In the genomic region with DNA sequence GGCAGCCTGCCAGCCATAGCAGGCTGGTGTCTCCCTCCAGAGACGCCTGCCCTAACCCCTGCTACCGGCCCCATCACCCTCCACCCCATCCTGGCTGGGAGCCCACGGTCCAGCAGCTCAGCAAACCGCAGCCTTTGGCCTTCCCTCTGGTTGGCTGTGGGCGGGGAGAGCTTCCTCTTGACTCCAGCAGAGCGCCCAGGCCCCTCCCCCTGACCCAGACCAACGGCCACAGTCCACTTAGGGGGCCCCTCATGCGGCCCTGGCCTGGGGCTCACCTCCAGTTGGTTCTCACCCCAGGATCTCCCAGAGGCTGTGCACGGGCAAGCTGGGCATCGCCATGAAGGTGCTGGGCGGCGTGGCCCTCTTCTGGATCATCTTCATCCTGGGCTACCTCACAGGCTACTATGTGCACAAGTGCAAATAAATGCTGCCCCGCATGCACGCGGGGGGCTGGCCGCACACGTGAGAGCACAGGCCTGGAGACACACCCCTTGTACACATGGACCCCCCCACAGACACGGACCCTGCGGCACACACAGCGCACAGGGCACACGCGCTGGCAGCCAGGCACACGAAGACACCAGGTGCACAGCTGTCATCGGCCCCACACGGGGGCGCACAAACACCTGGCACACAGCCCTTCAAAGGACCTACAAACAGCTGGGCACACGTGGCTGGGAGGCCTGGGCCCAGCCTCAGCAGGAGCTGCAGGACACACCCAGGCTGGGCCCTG, we compare ENCODE assay signal across 1 cellular context.
TF ChIP-seq lines count a peak whose summit lies in the region.

No MANE protein-coding gene starts in this region.

TF ChIP-seq in K562, 482 proteins besides CTCF, POLR2A, EP300 and RAD21 (continued from another document and continues in another):
- TF ChIP-seq TGIF2 (CRISPR knock-in tag; IDR thresholded peaks at IDR 0.05) (no peak), DMBX1 (CRISPR knock-in tag; IDR thresholded peaks at IDR 0.05; ENCODE audit: borderline replicate concordance) (no peak; the same call in 1 of the 2 replicates), ZNF512 (tag; IDR thresholded peaks at IDR 0.05) (no peak), ZNF707 (CRISPR knock-in tag; conservative IDR thresholded peaks at IDR 0.05) (no peak), ZNF274 (IDR thresholded peaks at IDR 0.05; ENCODE audit: borderline replicate concordance, low read depth, low read length) (no peak), SMARCE1 (IDR thresholded peaks at IDR 0.05) (no peak; the same call in 1 of the 2 replicates), CBFA2T2 (conservative IDR thresholded peaks at IDR 0.05) (peak; percentile 61), E2F6 (IDR thresholded peaks at IDR 0.05; ENCODE audit: borderline replicate concordance in 1 of 2, extremely low read depth in 1 of 2, insufficient read depth in 1 of 2, insufficient read length in 1 of 2, low read depth in 1 of 2, low read length in 1 of 2, poor library complexity in 1 of 2, severe bottlenecking in 1 of 2) (peak; percentile 94 to 95), PKNOX1 (IDR thresholded peaks at IDR 0.05) (0 out of 2 replicates have a peak, but pooled peaks have one; percentile 6), KLF16 (IDR thresholded peaks at IDR 0.05) (peak; percentile 43; the same call in 1 of the 2 replicates), FOXP1 (CRISPR knock-in tag; IDR thresholded peaks at IDR 0.05) (peak; percentile 91; the same call in 1 of the 2 replicates), HDAC8 (tag; IDR thresholded peaks at IDR 0.05) (peak; percentile 81; the same call in 1 of the 2 replicates), MIER1 (IDR thresholded peaks at IDR 0.05; ENCODE audit: low read depth) (no peak), TRIM28 (IDR thresholded peaks at IDR 0.05) (no peak), RNF2 (IDR thresholded peaks at IDR 0.05) (peak; percentile 81), BRF2 (IDR thresholded peaks at IDR 0.05; ENCODE audit: borderline replicate concordance, insufficient read depth, insufficient read length) (no peak), ZNF583 (CRISPR knock-in tag; IDR thresholded peaks at IDR 0.05) (peak; percentile 77; the same call in 1 of the 2 replicates), TAF1 (IDR thresholded peaks at IDR 0.05; ENCODE audit: control insufficient read depth, extremely low read depth, insufficient read depth, low read length, severe bottlenecking) (no peak), SLC30A9 (CRISPR knock-in tag; IDR thresholded peaks at IDR 0.05) (no peak), TSC22D4 (tag; IDR thresholded peaks at IDR 0.05) (no peak), ZNF780A (CRISPR knock-in tag; IDR thresholded peaks at IDR 0.05) (no peak), HLTF (IDR thresholded peaks at IDR 0.05) (no peak), ETV5 (CRISPR knock-in tag; IDR thresholded peaks at IDR 0.05; ENCODE audit: low read depth) (no peak; the same call in 1 of the 2 replicates), RB1 (IDR thresholded peaks at IDR 0.05; ENCODE audit: low read depth) (peak; percentile 44; the same call in 1 of the 2 replicates), FIP1L1 (IDR thresholded peaks at IDR 0.05; ENCODE audit: low read depth, low read length, poor library complexity, severe bottlenecking) (peak; percentile 90), ZKSCAN1 (IDR thresholded peaks at IDR 0.05; ENCODE audit: low read depth, low read length) (peak; percentile 22; the same call in 1 of the 2 replicates), PRPF4 (IDR thresholded peaks at IDR 0.05; ENCODE audit: insufficient read depth, low read depth, low read length, poor library complexity, severe bottlenecking) (no peak), NR1H2 (CRISPR knock-in tag; IDR thresholded peaks at IDR 0.05) (no peak), ELF2 (CRISPR knock-in tag; IDR thresholded peaks at IDR 0.05) (0 out of 2 replicates have a peak, but pooled peaks have one; percentile 33), NFATC3 (IDR thresholded peaks at IDR 0.05) (no peak), ZNF12 (CRISPR knock-in tag; IDR thresholded peaks at IDR 0.05) (peak; percentile 64; the same call in 1 of the 2 replicates), HSF4 (CRISPR knock-in tag; IDR thresholded peaks at IDR 0.05; ENCODE audit: borderline replicate concordance) (peak; percentile 77), KDM5B (IDR thresholded peaks at IDR 0.05; ENCODE audit: insufficient replicate concordance, low read depth, low read length) (no peak), GATAD2B (IDR thresholded peaks at IDR 0.05; ENCODE audit: borderline replicate concordance) (no peak; the same call in 1 of the 2 replicates), SRSF7 (optimal IDR thresholded peaks at IDR 0.05; ENCODE audit: low read depth, low read length) (no peak), ZSCAN32 (CRISPR knock-in tag; IDR thresholded peaks at IDR 0.05) (no peak), GTF2F1 (IDR thresholded peaks at IDR 0.05; ENCODE audit: low read depth, low read length) (no peak), SETDB1 (IDR thresholded peaks at IDR 0.05; ENCODE audit: low read length) (no peak), NR2F6 (CRISPR knock-in tag; IDR thresholded peaks at IDR 0.05) (no peak), ZNF143 (CRISPR knock-in tag; IDR thresholded peaks at IDR 0.05) (no peak), MTF1 (CRISPR knock-in tag; IDR thresholded peaks at IDR 0.05; ENCODE audit: borderline replicate concordance) (no peak), POLR3G (IDR thresholded peaks at IDR 0.05; ENCODE audit: extremely low read depth, insufficient read length, insufficient replicate concordance) (no peak), MYBL2 (IDR thresholded peaks at IDR 0.05; ENCODE audit: low read depth) (no peak), MYBL2 (CRISPR knock-in tag; IDR thresholded peaks at IDR 0.05; ENCODE audit: borderline replicate concordance) (no peak), SOX6 (IDR thresholded peaks at IDR 0.05) (no peak), PHTF2 (CRISPR knock-in tag; IDR thresholded peaks at IDR 0.05) (peak; percentile 54; the same call in 1 of the 2 replicates), ZNF764 (CRISPR knock-in tag; IDR thresholded peaks at IDR 0.05; ENCODE audit: low read depth) (no peak), SNRNP70 (optimal IDR thresholded peaks at IDR 0.05; ENCODE audit: low read depth, low read length) (no peak), STAT6 (CRISPR knock-in tag; IDR thresholded peaks at IDR 0.05) (no peak), HNRNPH1 (optimal IDR thresholded peaks at IDR 0.05; ENCODE audit: low read depth, low read length) (no peak), CUX1 (CRISPR knock-in tag; IDR thresholded peaks at IDR 0.05) (no peak; the same call in 1 of the 2 replicates), FUS (optimal IDR thresholded peaks at IDR 0.05; ENCODE audit: low read depth, low read length) (no peak), MAFG (tag; conservative IDR thresholded peaks at IDR 0.05) (no peak), CBX3 (IDR thresholded peaks at IDR 0.05; ENCODE audit: borderline replicate concordance in 1 of 2, low read length in 2 of 2) (peak in 1 of 2 experiments; percentile 85; a peak in 1 of 3 replicates)
- TF ChIP-seq, protein P1, sequence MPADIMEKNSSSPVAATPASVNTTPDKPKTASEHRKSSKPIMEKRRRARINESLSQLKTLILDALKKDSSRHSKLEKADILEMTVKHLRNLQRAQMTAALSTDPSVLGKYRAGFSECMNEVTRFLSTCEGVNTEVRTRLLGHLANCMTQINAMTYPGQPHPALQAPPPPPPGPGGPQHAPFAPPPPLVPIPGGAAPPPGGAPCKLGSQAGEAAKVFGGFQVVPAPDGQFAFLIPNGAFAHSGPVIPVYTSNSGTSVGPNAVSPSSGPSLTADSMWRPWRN (IDR thresholded peaks at IDR 0.05; ENCODE audit: low read depth), result no peak
- TF ChIP-seq, protein P2, sequence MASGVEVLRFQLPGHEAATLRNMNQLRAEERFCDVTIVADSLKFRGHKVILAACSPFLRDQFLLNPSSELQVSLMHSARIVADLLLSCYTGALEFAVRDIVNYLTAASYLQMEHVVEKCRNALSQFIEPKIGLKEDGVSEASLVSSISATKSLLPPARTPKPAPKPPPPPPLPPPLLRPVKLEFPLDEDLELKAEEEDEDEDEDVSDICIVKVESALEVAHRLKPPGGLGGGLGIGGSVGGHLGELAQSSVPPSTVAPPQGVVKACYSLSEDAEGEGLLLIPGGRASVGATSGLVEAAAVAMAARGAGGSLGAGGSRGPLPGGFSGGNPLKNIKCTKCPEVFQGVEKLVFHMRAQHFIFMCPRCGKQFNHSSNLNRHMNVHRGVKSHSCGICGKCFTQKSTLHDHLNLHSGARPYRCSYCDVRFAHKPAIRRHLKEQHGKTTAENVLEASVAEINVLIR (CRISPR knock-in tag; IDR thresholded peaks at IDR 0.05), result no peak
